ENCODE assay signal across 18 cellular contexts in genomic region chr2:182616471-182617393, GRCh38.
DNase-seq lines count a peak whose midpoint lies in the region; TF ChIP-seq lines count a peak whose summit lies in the region.
"Had no signal": no experiment of that assay in that cellular context is flagged by ENCODE, and none has a peak within 500 bp of the region (broad histone marks: within the 10 kb centered on the region; RNA-seq: fewer than 3 reads in every experiment).

No MANE protein-coding gene starts in this region.

- H3K9me3 ChIP-seq in esophagus squamous epithelium, result no peaks in the 10 kb centered on the region
- H3K9me3 ChIP-seq: BLaER1 treated with 17β-estradiol and CSF1 and Interleukin-3, amounts not matched to agents 10 nM and 100 nM; psoas muscle had no signal

- intact Hi-C loops in dorsolateral prefrontal cortex (cut with DNase I), result no loop called here
- intact Hi-C loops in esophagus squamous epithelium (cut with DNase I), result no loop called here

- H3K36me3 ChIP-seq in esophagus squamous epithelium, result no peaks in the 10 kb centered on the region
- H3K36me3 ChIP-seq: BLaER1 treated with 17β-estradiol and CSF1 and Interleukin-3, amounts not matched to agents 10 nM and 100 nM had no signal

- H3K4me1 ChIP-seq in esophagus squamous epithelium, result peaks cover 0 to 7% (median 0%) of the 10 kb centered on the region in 3 donors
- H3K4me1 ChIP-seq: psoas muscle had no signal

- no peak overlapping the region for H3K4me3 ChIP-seq in astrocyte of the cerebellum (ENCODE audit: low read depth, low read length)
- no peak overlapping the region for H3K4me3 ChIP-seq in dorsolateral prefrontal cortex
- no peak overlapping the region for H3K4me3 ChIP-seq in esophagus squamous epithelium
- H3K4me3 ChIP-seq: BLaER1 treated with 17β-estradiol and CSF1 and Interleukin-3, amounts not matched to agents 10 nM and 100 nM; psoas muscle had no signal

- 86 to 93% methylated on average over 3 of the region's 3 CpGs for WGBS in esophagus squamous epithelium, 2 donors

- H3K27ac ChIP-seq in dorsolateral prefrontal cortex (peak overlapping the region in 6 of 59 donors; percentile 10 to 51 (median 19)), esophagus squamous epithelium (no peak overlapping the region)
- H3K27ac ChIP-seq: BLaER1 treated with 17β-estradiol and CSF1 and Interleukin-3, amounts not matched to agents 10 nM and 100 nM; psoas muscle had no signal

- TF ChIP-seq CTCF in astrocyte of the cerebellum (IDR thresholded peaks at IDR 0.05; ENCODE audit: low read depth, low read length, missing control alignments), result no peak
- TF ChIP-seq CTCF in dorsolateral prefrontal cortex (IDR thresholded peaks at IDR 0.05 in 54 of 56, conservative IDR thresholded peaks at IDR 0.05 in 2 of 56; ENCODE audit: low read depth in 1 of 56, partially characterized antibody in 56 of 56), result no peak
- TF ChIP-seq CTCF in esophagus squamous epithelium (IDR thresholded peaks at IDR 0.05), result no peak

- no peak for TF ChIP-seq POLR2A in esophagus squamous epithelium (IDR thresholded peaks at IDR 0.05)

- in situ Hi-C loops in astrocyte of the cerebellum (cut with HindIII; ENCODE audit: low sequenced_read_pairs), result no loop called here

- H3K27me3 ChIP-seq in dorsolateral prefrontal cortex, result no peaks in the 10 kb centered on the region
- no peaks in the 10 kb centered on the region for H3K27me3 ChIP-seq in esophagus squamous epithelium
- H3K27me3 ChIP-seq: BLaER1 treated with 17β-estradiol and CSF1 and Interleukin-3, amounts not matched to agents 10 nM and 100 nM had no signal

- DNase-seq in AG08395 (ENCODE audit: low spot score) (peak; percentile 34), HS-27A (ENCODE audit: low read depth) (peak; percentile 69), astrocyte of the cerebellum (ENCODE audit: low read depth) (peak; percentile 78), iris pigment epithelial cell (ENCODE audit: low read depth) (peak; percentile 26), dorsolateral prefrontal cortex (no peak), esophagus squamous epithelium (lab: John Stamatoyannopoulos, UW) (no peak), NCI-H2196 (lab: John Stamatoyannopoulos, UW; ENCODE audit: unreplicated experiment) (no peak)
- DNase-seq in stimulated activated CD4-positive, alpha-beta T cell treated with anti-CD3 and anti-CD28 coated beads, Interleukin-2, amount 100 ng/mL, for 48 hours, result no peak
- DNase-seq: activated CD4-positive, alpha-beta memory T cell treated with anti-CD3 and anti-CD28 coated beads for 36 hours; caudate nucleus; erythroblast; NCI-H1105; NCI-H446 treated with DMSO at 0.1 percent for 48 hours; psoas muscle; stimulated activated CD4-positive, alpha-beta T cell treated with anti-CD3 and anti-CD28 coated beads, Interleukin-4, amount 100 ng/mL, for 4 hours; stimulated activated naive CD4-positive, alpha-beta T cell; T-helper 9 cell had no signal

Comparison
In these comparisons a context has a peak if more than half of its experiments do, and no peak if none do; other contexts are left out.
1. DNase-seq: peak in AG08395 (single experiment), HS-27A (single experiment), astrocyte of the cerebellum (single experiment) and iris pigment epithelial cell (single experiment); none in dorsolateral prefrontal cortex (0 of 10), esophagus squamous epithelium (single experiment), stimulated activated CD4-positive, alpha-beta T cell treated with anti-CD3 and anti-CD28 coated beads, Interleukin-2, amount 100 ng/mL, for 48 hours (0 of 2) and NCI-H2196 (single experiment).